In the genomic region with DNA sequence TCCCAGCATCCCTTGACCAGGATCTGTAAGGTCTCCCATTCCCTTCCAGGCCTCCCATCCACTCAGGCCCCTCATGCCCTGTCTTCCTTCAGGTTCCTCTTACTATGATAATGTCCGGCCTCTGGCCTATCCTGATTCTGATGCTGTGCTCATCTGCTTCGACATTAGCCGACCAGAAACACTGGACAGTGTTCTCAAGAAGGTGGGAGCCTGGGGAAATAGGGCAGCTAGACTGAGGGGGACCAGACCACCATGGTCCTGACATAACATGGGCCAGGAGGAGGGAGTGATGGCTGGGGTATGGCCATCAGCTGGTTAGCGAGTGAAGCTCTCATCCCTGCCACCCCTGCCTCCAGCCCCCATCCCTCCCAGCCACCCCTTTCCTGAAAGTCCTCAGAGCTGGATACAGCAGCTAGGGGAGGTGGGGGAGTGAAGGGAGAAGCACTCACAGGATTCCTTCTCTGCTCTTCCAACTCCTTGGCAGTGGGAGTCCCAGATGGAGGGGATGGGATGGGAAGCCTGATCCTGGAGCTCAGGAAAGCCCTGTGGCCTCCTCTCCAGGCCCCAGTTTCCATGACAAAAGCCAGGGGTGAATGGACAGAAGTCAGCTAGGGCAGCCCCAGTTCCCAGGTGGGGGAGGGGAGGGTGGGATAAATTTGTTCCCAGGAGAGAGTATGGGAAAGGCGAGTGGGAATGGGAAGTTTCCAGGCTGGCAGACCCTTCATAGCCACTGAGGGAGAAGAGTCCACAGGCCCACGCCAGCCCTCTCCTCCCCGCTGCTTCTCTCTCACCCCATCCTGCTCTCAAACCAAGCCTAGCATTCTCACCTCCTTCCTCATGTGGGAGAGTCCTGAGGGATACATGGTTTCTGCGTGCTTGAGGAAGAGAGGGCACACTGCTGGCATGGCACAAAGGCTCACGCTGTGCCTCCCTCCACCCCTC, we compare ENCODE assay signal across 1 cellular context.
TF ChIP-seq lines count a peak whose summit lies in the region.

No MANE protein-coding gene starts in this region.

TF ChIP-seq in SK-N-SH treated with all-trans-retinoic acid at 6 μM for 48 hours, 23 proteins besides CTCF, POLR2A, EP300 and RAD21 (continued from another document):
- TF ChIP-seq, protein P1, sequence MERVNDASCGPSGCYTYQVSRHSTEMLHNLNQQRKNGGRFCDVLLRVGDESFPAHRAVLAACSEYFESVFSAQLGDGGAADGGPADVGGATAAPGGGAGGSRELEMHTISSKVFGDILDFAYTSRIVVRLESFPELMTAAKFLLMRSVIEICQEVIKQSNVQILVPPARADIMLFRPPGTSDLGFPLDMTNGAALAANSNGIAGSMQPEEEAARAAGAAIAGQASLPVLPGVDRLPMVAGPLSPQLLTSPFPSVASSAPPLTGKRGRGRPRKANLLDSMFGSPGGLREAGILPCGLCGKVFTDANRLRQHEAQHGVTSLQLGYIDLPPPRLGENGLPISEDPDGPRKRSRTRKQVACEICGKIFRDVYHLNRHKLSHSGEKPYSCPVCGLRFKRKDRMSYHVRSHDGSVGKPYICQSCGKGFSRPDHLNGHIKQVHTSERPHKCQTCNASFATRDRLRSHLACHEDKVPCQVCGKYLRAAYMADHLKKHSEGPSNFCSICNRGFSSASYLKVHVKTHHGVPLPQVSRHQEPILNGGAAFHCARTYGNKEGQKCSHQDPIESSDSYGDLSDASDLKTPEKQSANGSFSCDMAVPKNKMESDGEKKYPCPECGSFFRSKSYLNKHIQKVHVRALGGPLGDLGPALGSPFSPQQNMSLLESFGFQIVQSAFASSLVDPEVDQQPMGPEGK (CRISPR knock-in tag; IDR thresholded peaks at IDR 0.05; ENCODE audit: borderline replicate concordance) = no peak
- TF ChIP-seq BACH2 (CRISPR knock-in tag; IDR thresholded peaks at IDR 0.05; ENCODE audit: borderline replicate concordance) (no peak), GLIS3 (CRISPR knock-in tag; IDR thresholded peaks at IDR 0.05) (no peak)
